Comparison of ENCODE assay signal across 8 cellular contexts in the genomic region with DNA sequence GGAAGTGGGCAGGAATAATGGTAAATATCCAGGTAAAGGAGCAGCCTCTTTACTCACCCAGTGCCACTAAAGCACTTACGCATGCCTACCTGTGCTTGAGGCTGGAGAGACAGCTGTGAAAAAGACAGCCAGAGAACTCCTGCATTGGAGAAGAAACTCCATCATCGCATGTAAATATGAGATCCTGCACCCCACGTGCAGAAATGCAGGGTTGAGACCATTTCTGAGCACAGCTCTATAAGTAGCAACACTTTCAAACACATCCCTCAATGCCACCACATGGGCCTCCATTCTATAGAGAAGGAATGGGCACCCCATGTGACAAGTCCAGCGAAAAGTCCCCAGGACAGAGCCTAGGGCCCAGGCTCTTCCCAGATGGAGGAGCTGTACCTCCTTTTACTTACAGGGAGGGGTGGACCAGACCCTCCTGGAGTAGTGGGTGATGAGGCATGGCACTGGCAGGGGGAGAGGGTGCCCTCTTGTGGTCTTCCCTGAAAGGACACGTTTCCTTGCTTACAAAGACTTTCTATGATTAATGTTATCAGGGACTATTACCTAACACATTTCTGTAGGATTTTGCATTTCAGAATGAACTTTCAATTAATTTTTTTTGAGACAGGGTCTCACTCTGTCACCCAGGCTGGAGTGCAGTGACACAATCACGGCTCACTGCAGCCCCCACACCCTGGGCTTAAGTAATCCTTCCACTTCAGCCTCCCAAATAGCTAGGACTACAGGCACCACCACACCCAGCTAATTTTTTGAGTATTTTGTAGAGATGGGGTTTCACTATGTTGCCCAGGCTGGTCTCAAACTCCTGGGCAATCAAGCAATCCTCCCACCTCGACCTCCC.
DNase-seq lines count a peak whose midpoint lies in the region; ATAC-seq and TF ChIP-seq lines count a peak whose summit lies in the region.

No MANE protein-coding gene starts in this region.

- TF ChIP-seq CTCF in GM12874 (IDR thresholded peaks at IDR 0.05; ENCODE audit: insufficient read depth, low read depth, low read length): peak; percentile 82

- no peak for ATAC-seq in GM18520 (IDR thresholded peaks at IDR 0.05; ENCODE audit: unreplicated experiment)

- peak; percentile 84 for DNase-seq in 8988T
- peak; percentile 15 for DNase-seq in NCI-H345 treated with DMSO at 0.1 percent for 48 hours (lab: John Stamatoyannopoulos, UW; ENCODE audit: unreplicated experiment)
- peak; percentile 55 for DNase-seq in activated CD4-positive, alpha-beta T cell treated with anti-CD3 and anti-CD28 coated beads, Interleukin-2, amount 50 U/mL, for 1 hour
- peak; percentile 31 for DNase-seq in effector CD4-positive, alpha-beta T cell
- DNase-seq in midbrain (lab: John Stamatoyannopoulos, UW): peak; percentile 42
- DNase-seq in stimulated activated naive CD4-positive, alpha-beta T cell treated with Interleukin-2 at 50 U/mL for 16 hours (lab: John Stamatoyannopoulos, UW): peak; percentile 20

Comparison
In these comparisons a context has a peak if more than half of its experiments do, and no peak if none do; other contexts are left out.
1. DNase-seq: peak in every context shown above with its lines; median percentile 84 in 8988T; 55 in activated CD4-positive, alpha-beta T cell treated with anti-CD3 and anti-CD28 coated beads, Interleukin-2, amount 50 U/mL, for 1 hour; 42 in midbrain; 31 in effector CD4-positive, alpha-beta T cell; 20 in stimulated activated naive CD4-positive, alpha-beta T cell treated with Interleukin-2 at 50 U/mL for 16 hours; 15 in NCI-H345 treated with DMSO at 0.1 percent for 48 hours.